Comparison of ENCODE assay signal across 1 cellular context in the genomic region with DNA sequence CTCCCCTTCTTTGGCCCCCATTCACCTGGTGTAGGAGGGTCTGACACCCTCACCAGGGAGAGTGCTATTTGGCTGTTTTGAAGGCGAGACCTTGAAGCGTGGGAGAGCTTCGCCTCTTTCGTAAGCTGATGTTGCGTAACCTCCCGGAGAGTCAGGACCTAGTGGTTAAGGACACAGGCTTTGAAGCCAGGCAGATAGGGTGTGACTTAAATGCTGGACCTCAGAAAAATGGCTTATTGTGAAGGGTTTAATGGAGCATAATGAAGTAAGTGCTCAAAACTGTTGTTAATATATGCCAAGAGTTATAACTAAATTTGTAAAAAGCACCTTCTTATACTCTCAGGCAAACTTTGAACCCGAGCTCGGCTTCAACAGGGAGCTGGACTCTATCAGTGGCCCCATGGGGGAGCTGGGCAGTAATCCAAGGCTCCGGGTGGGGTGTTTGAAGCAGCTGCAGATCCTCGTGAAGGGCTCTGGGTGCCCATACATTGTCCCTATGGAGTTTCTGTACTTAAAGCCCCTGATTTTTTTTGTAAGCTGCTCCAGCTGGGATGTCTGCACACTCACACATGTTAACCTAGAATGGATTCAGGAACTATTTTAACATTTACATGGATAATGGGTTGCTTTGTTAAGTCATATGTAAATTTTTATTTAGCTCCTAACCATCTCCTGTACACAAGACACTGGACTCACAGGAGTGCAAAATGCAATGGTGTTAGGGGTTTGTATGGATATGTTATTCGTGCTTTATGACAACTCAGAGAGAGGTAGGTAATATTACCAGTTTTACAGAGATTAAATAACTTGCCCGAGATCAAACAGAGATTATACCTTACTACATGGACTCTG.
A peak's percentile ranks its signal among the peaks of the same experiment; 100 is the strongest.
TF ChIP-seq lines count a peak whose summit lies in the region.

No MANE protein-coding gene starts in this region.

TF ChIP-seq in HCT116, 20 proteins besides CTCF, POLR2A, EP300 and RAD21 (continued from another document):
- no peak for TF ChIP-seq ZBTB33 (IDR thresholded peaks at IDR 0.05; ENCODE audit: extremely low read depth, insufficient replicate concordance, low read length)
- TF ChIP-seq EZH2 (IDR thresholded peaks at IDR 0.05) = no peak
- TF ChIP-seq SIN3A (IDR thresholded peaks at IDR 0.05; ENCODE audit: low read depth) = peak; percentile 15
- TF ChIP-seq YY1 (IDR thresholded peaks at IDR 0.05; ENCODE audit: extremely low read depth, insufficient replicate concordance, low read depth, low read length) = no peak
- no peak for TF ChIP-seq ZNF274 (IDR thresholded peaks at IDR 0.05; ENCODE audit: low read depth, low read length)
- peak; percentile 46; the same call in 1 of the 2 replicates for TF ChIP-seq FOSL1 (IDR thresholded peaks at IDR 0.05; ENCODE audit: low read depth)
- TF ChIP-seq ELF1 (IDR thresholded peaks at IDR 0.05; ENCODE audit: borderline replicate concordance, low read depth) = no peak
- peak; percentile 93 for TF ChIP-seq TCF7L2 (IDR thresholded peaks at IDR 0.05; ENCODE audit: borderline replicate concordance, extremely low read depth, insufficient read depth, insufficient read length)
- peak; percentile 71 for TF ChIP-seq SP1 (IDR thresholded peaks at IDR 0.05; ENCODE audit: low read depth)
- TF ChIP-seq CBX3 (IDR thresholded peaks at IDR 0.05; ENCODE audit: low read depth) = peak; percentile 85
TF ChIP-seq in HCT116: peak in this region for 11.
